ENCODE assay signal across 1 cellular context in genomic region chr1:212101735-212102134, GRCh38.
A peak's percentile ranks its signal among the peaks of the same experiment; 100 is the strongest.
TF ChIP-seq lines count a peak whose summit lies in the region.

No MANE protein-coding gene starts in this region.

TF ChIP-seq in K562, 482 proteins besides CTCF, POLR2A, EP300 and RAD21:
- no peak for TF ChIP-seq RERE (CRISPR knock-in tag; IDR thresholded peaks at IDR 0.05; ENCODE audit: borderline replicate concordance)
- no peak for TF ChIP-seq ZNF57 (CRISPR knock-in tag; IDR thresholded peaks at IDR 0.05)
- TF ChIP-seq FUS (optimal IDR thresholded peaks at IDR 0.05; ENCODE audit: low read depth, low read length), result no peak
- TF ChIP-seq ZNF184 (CRISPR knock-in tag; IDR thresholded peaks at IDR 0.05), result no peak
- no peak for TF ChIP-seq PHF20 (IDR thresholded peaks at IDR 0.05; ENCODE audit: partially characterized antibody)
- no peak for TF ChIP-seq MCM7 (IDR thresholded peaks at IDR 0.05)
- peak; percentile 84 for TF ChIP-seq ZBTB33 (CRISPR knock-in tag; IDR thresholded peaks at IDR 0.05)
